In the genomic region with DNA sequence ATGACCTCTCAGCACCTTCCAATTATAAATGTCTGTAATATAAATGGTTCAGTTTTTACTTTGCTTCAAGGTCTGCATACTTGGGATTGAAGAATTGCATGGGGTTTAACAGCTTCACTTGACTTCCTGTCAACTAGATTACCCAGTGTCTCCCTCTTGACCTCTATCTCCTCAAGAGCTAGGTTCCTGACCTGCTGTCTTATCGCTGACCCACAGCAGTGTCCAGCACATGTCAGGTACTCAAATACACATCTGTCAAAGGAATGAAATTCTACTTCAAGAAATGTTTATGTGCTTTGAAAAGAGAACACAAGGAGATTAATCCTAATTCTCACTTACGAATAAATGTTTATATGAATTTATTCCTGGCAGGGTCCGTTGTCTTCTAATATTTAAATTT, we compare ENCODE assay signal across 29 cellular contexts.
"Had no signal": no experiment of that assay in that cellular context is flagged by ENCODE, and none has a peak within 500 bp of the region (broad histone marks: within the 10 kb centered on the region; RNA-seq: fewer than 3 reads in every experiment).

No MANE protein-coding gene starts in this region.

- DNase-seq: activated CD4-positive, alpha-beta memory T cell treated with anti-CD3 and anti-CD28 coated beads for 36 hours; activated CD4-positive, alpha-beta T cell treated with anti-CD3 and anti-CD28 coated beads for 36 hours; activated CD4-positive, alpha-beta T cell treated with anti-CD3 and anti-CD28 coated beads, Interleukin-2, amount 10 ng/mL, durations not matched to agents 24 days and 14 days; activated CD4-positive, CD25-positive, alpha-beta regulatory T cell; activated CD4-positive, CD25-positive, alpha-beta regulatory T cell treated with anti-CD3 and anti-CD28 coated beads, Interleukin-2, amount 50 U/mL, for 72 hours; activated CD8-positive, alpha-beta memory T cell treated with anti-CD3 and anti-CD28 coated beads, Interleukin-2, amount 10 ng/mL, durations not matched to agents 7 days and 5 days; activated CD8-positive, alpha-beta memory T cell treated with anti-CD3 and anti-CD28 coated beads, Interleukin-2, amount 50 U/mL, for 4 hours; activated CD8-positive, alpha-beta T cell treated with anti-CD3 and anti-CD28 coated beads, Interleukin-2, amount 10 ng/mL, durations not matched to agents 7 days and 5 days; activated effector memory CD4-positive, alpha-beta T cell treated with anti-CD3 and anti-CD28 coated beads, Interleukin-2, amount 50 U/mL, for 16 hours; activated naive CD4-positive, alpha-beta T cell treated with anti-CD3 and anti-CD28 coated beads for 36 hours; activated naive CD8-positive, alpha-beta T cell treated with anti-CD3 and anti-CD28 coated beads for 36 hours; activated naive CD8-positive, alpha-beta T cell treated with anti-CD3 and anti-CD28 coated beads, Interleukin-2, amount 50 U/mL, for 24 hours; activated T-cell treated with anti-CD3 and anti-CD28 coated beads, Interleukin-2, amount 50 U/mL, for 1 hour; activated T-cell treated with anti-CD3 and anti-CD28 coated beads, Interleukin-2, amount 50 U/mL, for 48 hours; adrenal gland; amygdala; aorta; body of pancreas; central memory CD4-positive, alpha-beta T cell; cerebellar nuclear complex; colonic mucosa; effector CD8-positive, alpha-beta T cell; esophagus squamous epithelium; foreskin melanocyte; T-helper 1 cell; T-helper 17 cell; T1000 had no signal

- H3K4me3 ChIP-seq: adrenal gland, body of pancreas, colonic mucosa, esophagus squamous epithelium, gastroesophageal sphincter had no signal

- H3K9me3 ChIP-seq: adrenal gland, body of pancreas, colonic mucosa, esophagus squamous epithelium, gastroesophageal sphincter had no signal

- H3K27ac ChIP-seq: adrenal gland, body of pancreas, colonic mucosa, epithelial cell of prostate, esophagus squamous epithelium, gastroesophageal sphincter had no signal

- H3K4me1 ChIP-seq: adrenal gland, body of pancreas, colonic mucosa, esophagus squamous epithelium had no signal

- H3K27me3 ChIP-seq: adrenal gland, body of pancreas, colonic mucosa, esophagus squamous epithelium, gastroesophageal sphincter had no signal

- H3K36me3 ChIP-seq: adrenal gland, colonic mucosa, esophagus squamous epithelium, gastroesophageal sphincter had no signal

- ATAC-seq: activated CD4-positive, alpha-beta T cell treated with anti-CD3 and anti-CD28 coated beads for 36 hours; activated CD8-positive, alpha-beta memory T cell treated with anti-CD3 and anti-CD28 coated beads, Interleukin-2, amount 10 ng/mL, durations not matched to agents 7 days and 5 days; activated CD8-positive, alpha-beta T cell treated with anti-CD3 and anti-CD28 coated beads, Interleukin-2, amount 10 ng/mL, durations not matched to agents 7 days and 5 days; activated naive CD8-positive, alpha-beta T cell treated with anti-CD3 and anti-CD28 coated beads, Interleukin-2, amount 50 U/mL, for 24 hours; body of pancreas; gastroesophageal sphincter; T-helper 17 cell had no signal
